Comparison of ENCODE assay signal across 1 cellular context in the genomic region with DNA sequence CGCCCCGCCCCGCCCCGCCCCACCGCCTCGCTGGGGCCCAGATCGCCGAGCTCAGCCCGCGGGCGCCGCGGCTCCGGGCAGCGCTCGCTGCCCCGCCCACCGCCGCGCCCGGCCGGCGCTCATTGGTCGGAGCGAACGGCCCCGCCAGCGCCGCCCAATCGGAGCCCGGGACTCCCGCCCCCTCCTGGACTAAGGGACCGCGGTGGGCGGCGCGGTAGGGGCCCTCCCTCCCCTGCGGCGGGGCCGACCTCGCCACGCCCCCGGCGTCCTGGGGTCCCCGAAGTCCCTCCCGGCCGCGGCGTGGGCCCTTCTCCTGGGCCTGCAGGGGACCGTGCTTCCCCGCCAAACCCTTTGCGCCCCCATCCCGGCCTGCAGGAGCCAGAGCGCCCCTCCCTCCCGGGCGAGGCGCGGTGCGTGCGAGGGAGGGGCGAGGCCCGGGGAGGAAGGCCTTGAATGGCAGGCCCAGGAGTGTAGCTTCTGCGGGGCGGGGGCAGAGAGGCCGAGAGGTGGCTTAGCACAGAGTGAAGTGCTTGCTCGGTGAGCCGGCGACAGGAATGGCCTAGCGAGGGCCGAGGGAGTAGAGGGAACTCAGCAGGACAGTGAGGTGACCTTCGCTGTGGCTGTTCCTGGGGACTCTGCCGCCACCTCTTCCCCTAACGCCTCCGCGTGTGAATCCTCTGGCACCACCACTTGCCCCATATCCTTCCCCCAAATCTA.
TF ChIP-seq lines count a peak whose summit lies in the region.

A gene (minus strand): TSS at position 51 of the 717 bp plus-strand sequence. CDS start 7,366 bp downstream, outside the sequence.

TF ChIP-seq in HepG2, 621 proteins besides CTCF, POLR2A, EP300 and RAD21 (continued from another document and continues in another):
- no peak for TF ChIP-seq TCF7L2 (IDR thresholded peaks at IDR 0.05; ENCODE audit: low read depth, low read length)
- TF ChIP-seq MAF1 (CRISPR knock-in tag; IDR thresholded peaks at IDR 0.05; ENCODE audit: borderline replicate concordance), result no peak; the same call in 1 of the 2 replicates
- peak; percentile 66; the same call in 1 of the 2 replicates for TF ChIP-seq HIVEP1 (CRISPR knock-in tag; IDR thresholded peaks at IDR 0.05)
- TF ChIP-seq ZNF737 (CRISPR knock-in tag; IDR thresholded peaks at IDR 0.05; ENCODE audit: borderline replicate concordance), result no peak
- TF ChIP-seq, protein P1, sequence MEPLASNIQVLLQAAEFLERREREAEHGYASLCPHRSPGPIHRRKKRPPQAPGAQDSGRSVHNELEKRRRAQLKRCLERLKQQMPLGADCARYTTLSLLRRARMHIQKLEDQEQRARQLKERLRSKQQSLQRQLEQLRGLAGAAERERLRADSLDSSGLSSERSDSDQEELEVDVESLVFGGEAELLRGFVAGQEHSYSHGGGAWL (CRISPR knock-in tag; IDR thresholded peaks at IDR 0.05), result peak; percentile 81
- TF ChIP-seq, protein P2, sequence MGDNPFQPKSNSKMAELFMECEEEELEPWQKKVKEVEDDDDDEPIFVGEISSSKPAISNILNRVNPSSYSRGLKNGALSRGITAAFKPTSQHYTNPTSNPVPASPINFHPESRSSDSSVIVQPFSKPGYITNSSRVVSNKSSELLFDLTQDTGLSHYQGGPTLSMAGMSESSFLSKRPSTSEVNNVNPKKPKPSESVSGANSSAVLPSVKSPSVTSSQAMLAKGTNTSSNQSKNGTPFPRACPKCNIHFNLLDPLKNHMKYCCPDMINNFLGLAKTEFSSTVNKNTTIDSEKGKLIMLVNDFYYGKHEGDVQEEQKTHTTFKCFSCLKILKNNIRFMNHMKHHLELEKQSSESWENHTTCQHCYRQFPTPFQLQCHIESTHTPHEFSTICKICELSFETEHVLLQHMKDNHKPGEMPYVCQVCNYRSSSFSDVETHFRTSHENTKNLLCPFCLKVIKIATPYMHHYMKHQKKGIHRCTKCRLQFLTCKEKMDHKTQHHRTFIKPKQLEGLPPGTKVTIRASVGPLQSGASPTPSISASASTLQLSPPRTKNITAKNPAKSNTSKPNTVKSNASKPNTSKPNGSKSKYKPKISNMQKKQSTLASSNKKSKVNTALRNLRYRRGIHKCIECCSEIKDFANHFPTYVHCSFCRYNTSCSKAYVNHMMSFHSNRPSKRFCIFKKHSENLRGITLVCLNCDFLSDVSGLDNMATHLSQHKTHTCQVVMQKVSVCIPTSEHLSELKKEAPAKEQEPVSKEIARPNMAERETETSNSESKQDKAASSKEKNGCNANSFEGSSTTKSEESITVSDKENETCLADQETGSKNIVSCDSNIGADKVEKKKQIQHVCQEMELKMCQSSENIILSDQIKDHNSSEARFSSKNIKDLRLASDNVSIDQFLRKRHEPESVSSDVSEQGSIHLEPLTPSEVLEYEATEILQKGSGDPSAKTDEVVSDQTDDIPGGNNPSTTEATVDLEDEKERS (CRISPR knock-in tag; IDR thresholded peaks at IDR 0.05), result no peak
- TF ChIP-seq AHR (CRISPR knock-in tag; IDR thresholded peaks at IDR 0.05), result peak; percentile 48; the same call in 1 of the 2 replicates
- no peak; the same call in 1 of the 2 replicates for TF ChIP-seq ERF (CRISPR knock-in tag; IDR thresholded peaks at IDR 0.05)
- peak; percentile 31; the same call in 1 of the 2 replicates for TF ChIP-seq ZNF619 (CRISPR knock-in tag; IDR thresholded peaks at IDR 0.05)
- TF ChIP-seq DMAP1 (CRISPR knock-in tag; IDR thresholded peaks at IDR 0.05), result peak; percentile 65
- TF ChIP-seq KLF15 (CRISPR knock-in tag; IDR thresholded peaks at IDR 0.05; ENCODE audit: borderline replicate concordance), result no peak
- no peak for TF ChIP-seq MZF1 (CRISPR knock-in tag; IDR thresholded peaks at IDR 0.05; ENCODE audit: borderline replicate concordance)
- TF ChIP-seq SALL2 (CRISPR knock-in tag; IDR thresholded peaks at IDR 0.05), result peak; percentile 40; the same call in 1 of the 2 replicates
- no peak for TF ChIP-seq ZKSCAN1 (IDR thresholded peaks at IDR 0.05; ENCODE audit: low read length)
- TF ChIP-seq ZNF550 (CRISPR knock-in tag; IDR thresholded peaks at IDR 0.05; ENCODE audit: borderline replicate concordance), result no peak
- TF ChIP-seq NFE2L2 (IDR thresholded peaks at IDR 0.05; ENCODE audit: low read length), result no peak
- TF ChIP-seq MAFF (IDR thresholded peaks at IDR 0.05; ENCODE audit: low read depth, low read length), result no peak
- TF ChIP-seq, protein P3, sequence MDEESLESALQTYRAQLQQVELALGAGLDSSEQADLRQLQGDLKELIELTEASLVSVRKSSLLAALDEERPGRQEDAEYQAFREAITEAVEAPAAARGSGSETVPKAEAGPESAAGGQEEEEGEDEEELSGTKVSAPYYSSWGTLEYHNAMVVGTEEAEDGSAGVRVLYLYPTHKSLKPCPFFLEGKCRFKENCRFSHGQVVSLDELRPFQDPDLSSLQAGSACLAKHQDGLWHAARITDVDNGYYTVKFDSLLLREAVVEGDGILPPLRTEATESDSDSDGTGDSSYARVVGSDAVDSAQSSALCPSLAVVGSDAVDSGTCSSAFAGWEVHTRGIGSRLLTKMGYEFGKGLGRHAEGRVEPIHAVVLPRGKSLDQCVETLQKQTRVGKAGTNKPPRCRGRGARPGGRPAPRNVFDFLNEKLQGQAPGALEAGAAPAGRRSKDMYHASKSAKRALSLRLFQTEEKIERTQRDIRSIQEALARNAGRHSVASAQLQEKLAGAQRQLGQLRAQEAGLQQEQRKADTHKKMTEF (CRISPR knock-in tag; IDR thresholded peaks at IDR 0.05), result peak; percentile 70; the same call in 1 of the 2 replicates
- TF ChIP-seq CBX2 (IDR thresholded peaks at IDR 0.05; ENCODE audit: low read depth, low read length), result no peak
- no peak for TF ChIP-seq CBX2 (CRISPR knock-in tag; IDR thresholded peaks at IDR 0.05; ENCODE audit: low read depth)
- TF ChIP-seq ZFP41 (CRISPR knock-in tag; IDR thresholded peaks at IDR 0.05; ENCODE audit: borderline replicate concordance), result 0 out of 2 replicates have a peak, but pooled peaks have one; percentile 30
- TF ChIP-seq BCL6 (CRISPR knock-in tag; IDR thresholded peaks at IDR 0.05), result no peak
- no peak for TF ChIP-seq ZKSCAN8 (CRISPR knock-in tag; IDR thresholded peaks at IDR 0.05; ENCODE audit: borderline replicate concordance)
- TF ChIP-seq, protein P4, sequence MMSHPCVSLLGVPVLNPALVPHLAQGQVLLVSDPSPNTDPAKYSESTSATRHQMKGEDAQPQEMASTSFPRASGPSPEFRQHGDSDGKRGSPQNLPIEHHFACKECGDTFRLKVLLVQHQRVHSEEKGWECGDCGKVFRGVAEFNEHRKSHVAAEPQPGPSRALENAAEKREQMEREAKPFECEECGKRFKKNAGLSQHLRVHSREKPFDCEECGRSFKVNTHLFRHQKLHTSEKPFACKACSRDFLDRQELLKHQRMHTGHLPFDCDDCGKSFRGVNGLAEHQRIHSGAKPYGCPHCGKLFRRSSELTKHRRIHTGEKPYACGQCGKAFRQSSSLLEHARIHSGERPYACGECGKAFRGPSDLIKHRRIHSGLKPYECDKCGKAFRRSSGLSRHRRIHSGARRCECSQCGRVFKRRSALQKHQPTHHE (CRISPR knock-in tag; IDR thresholded peaks at IDR 0.05; ENCODE audit: borderline replicate concordance), result no peak
- TF ChIP-seq, protein P5, sequence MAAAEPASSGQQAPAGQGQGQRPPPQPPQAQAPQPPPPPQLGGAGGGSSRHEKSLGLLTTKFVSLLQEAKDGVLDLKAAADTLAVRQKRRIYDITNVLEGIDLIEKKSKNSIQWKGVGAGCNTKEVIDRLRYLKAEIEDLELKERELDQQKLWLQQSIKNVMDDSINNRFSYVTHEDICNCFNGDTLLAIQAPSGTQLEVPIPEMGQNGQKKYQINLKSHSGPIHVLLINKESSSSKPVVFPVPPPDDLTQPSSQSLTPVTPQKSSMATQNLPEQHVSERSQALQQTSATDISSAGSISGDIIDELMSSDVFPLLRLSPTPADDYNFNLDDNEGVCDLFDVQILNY (CRISPR knock-in tag; conservative IDR thresholded peaks at IDR 0.05), result no peak
- peak; percentile 70; the same call in 1 of the 2 replicates for TF ChIP-seq RBFOX2 (IDR thresholded peaks at IDR 0.05; ENCODE audit: low read depth, low read length)
- no peak for TF ChIP-seq ZNF672 (CRISPR knock-in tag; IDR thresholded peaks at IDR 0.05)
- TF ChIP-seq, protein P6, sequence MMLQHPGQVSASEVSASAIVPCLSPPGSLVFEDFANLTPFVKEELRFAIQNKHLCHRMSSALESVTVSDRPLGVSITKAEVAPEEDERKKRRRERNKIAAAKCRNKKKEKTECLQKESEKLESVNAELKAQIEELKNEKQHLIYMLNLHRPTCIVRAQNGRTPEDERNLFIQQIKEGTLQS (CRISPR knock-in tag; IDR thresholded peaks at IDR 0.05), result no peak
- no peak for TF ChIP-seq PAWR (CRISPR knock-in tag; IDR thresholded peaks at IDR 0.05; ENCODE audit: borderline replicate concordance)
- TF ChIP-seq, protein P7, sequence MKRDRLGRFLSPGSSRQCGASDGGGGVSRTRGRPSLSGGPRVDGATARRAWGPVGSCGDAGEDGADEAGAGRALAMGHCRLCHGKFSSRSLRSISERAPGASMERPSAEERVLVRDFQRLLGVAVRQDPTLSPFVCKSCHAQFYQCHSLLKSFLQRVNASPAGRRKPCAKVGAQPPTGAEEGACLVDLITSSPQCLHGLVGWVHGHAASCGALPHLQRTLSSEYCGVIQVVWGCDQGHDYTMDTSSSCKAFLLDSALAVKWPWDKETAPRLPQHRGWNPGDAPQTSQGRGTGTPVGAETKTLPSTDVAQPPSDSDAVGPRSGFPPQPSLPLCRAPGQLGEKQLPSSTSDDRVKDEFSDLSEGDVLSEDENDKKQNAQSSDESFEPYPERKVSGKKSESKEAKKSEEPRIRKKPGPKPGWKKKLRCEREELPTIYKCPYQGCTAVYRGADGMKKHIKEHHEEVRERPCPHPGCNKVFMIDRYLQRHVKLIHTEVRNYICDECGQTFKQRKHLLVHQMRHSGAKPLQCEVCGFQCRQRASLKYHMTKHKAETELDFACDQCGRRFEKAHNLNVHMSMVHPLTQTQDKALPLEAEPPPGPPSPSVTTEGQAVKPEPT (CRISPR knock-in tag; IDR thresholded peaks at IDR 0.05; ENCODE audit: low read depth), result no peak
- no peak for TF ChIP-seq ZNF557 (CRISPR knock-in tag; IDR thresholded peaks at IDR 0.05)
- TF ChIP-seq ZNF878 (CRISPR knock-in tag; IDR thresholded peaks at IDR 0.05), result no peak
- TF ChIP-seq, protein P8, sequence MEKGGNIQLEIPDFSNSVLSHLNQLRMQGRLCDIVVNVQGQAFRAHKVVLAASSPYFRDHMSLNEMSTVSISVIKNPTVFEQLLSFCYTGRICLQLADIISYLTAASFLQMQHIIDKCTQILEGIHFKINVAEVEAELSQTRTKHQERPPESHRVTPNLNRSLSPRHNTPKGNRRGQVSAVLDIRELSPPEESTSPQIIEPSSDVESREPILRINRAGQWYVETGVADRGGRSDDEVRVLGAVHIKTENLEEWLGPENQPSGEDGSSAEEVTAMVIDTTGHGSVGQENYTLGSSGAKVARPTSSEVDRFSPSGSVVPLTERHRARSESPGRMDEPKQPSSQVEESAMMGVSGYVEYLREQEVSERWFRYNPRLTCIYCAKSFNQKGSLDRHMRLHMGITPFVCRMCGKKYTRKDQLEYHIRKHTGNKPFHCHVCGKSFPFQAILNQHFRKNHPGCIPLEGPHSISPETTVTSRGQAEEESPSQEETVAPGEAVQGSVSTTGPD (CRISPR knock-in tag; IDR thresholded peaks at IDR 0.05), result no peak
- no peak; the same call in 1 of the 2 replicates for TF ChIP-seq SMAD1 (CRISPR knock-in tag; IDR thresholded peaks at IDR 0.05; ENCODE audit: borderline replicate concordance, low read depth)
- no peak for TF ChIP-seq ZSCAN29 (CRISPR knock-in tag; conservative IDR thresholded peaks at IDR 0.05)
- no peak for TF ChIP-seq MED13 (CRISPR knock-in tag; IDR thresholded peaks at IDR 0.05)
- no peak for TF ChIP-seq PHF20 (CRISPR knock-in tag; IDR thresholded peaks at IDR 0.05)
- no peak for TF ChIP-seq ZNF329 (CRISPR knock-in tag; IDR thresholded peaks at IDR 0.05; ENCODE audit: low read depth)
- TF ChIP-seq ZNF83 (CRISPR knock-in tag; IDR thresholded peaks at IDR 0.05; ENCODE audit: borderline replicate concordance), result no peak
- TF ChIP-seq ZNF564 (CRISPR knock-in tag; IDR thresholded peaks at IDR 0.05), result no peak
- TF ChIP-seq ZNF33A (CRISPR knock-in tag; IDR thresholded peaks at IDR 0.05; ENCODE audit: borderline replicate concordance), result no peak
- peak; percentile 37; the same call in 1 of the 2 replicates for TF ChIP-seq POLR2G (IDR thresholded peaks at IDR 0.05; ENCODE audit: low read depth, low read length)
- TF ChIP-seq ZNF841 (CRISPR knock-in tag; IDR thresholded peaks at IDR 0.05; ENCODE audit: borderline replicate concordance), result no peak; the same call in 1 of the 2 replicates
- TF ChIP-seq, protein P9, sequence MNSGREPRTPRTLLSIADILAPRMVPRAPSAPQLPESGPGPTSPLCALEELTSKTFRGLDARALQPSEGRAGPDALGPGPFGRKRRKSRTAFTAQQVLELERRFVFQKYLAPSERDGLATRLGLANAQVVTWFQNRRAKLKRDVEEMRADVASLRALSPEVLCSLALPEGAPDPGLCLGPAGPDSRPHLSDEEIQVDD (CRISPR knock-in tag; IDR thresholded peaks at IDR 0.05; ENCODE audit: borderline replicate concordance), result no peak
- TF ChIP-seq ZSCAN22 (CRISPR knock-in tag; IDR thresholded peaks at IDR 0.05), result no peak
- TF ChIP-seq ZFP90 (CRISPR knock-in tag; IDR thresholded peaks at IDR 0.05; ENCODE audit: borderline replicate concordance), result no peak
- TF ChIP-seq, protein P10, sequence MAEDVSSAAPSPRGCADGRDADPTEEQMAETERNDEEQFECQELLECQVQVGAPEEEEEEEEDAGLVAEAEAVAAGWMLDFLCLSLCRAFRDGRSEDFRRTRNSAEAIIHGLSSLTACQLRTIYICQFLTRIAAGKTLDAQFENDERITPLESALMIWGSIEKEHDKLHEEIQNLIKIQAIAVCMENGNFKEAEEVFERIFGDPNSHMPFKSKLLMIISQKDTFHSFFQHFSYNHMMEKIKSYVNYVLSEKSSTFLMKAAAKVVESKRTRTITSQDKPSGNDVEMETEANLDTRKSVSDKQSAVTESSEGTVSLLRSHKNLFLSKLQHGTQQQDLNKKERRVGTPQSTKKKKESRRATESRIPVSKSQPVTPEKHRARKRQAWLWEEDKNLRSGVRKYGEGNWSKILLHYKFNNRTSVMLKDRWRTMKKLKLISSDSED (CRISPR knock-in tag; IDR thresholded peaks at IDR 0.05), result 0 out of 2 replicates have a peak, but pooled peaks have one; percentile 52
- TF ChIP-seq, protein P11, sequence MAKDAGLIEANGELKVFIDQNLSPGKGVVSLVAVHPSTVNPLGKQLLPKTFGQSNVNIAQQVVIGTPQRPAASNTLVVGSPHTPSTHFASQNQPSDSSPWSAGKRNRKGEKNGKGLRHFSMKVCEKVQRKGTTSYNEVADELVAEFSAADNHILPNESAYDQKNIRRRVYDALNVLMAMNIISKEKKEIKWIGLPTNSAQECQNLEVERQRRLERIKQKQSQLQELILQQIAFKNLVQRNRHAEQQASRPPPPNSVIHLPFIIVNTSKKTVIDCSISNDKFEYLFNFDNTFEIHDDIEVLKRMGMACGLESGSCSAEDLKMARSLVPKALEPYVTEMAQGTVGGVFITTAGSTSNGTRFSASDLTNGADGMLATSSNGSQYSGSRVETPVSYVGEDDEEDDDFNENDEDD (CRISPR knock-in tag; IDR thresholded peaks at IDR 0.05; ENCODE audit: borderline replicate concordance), result peak; percentile 33; the same call in 1 of the 2 replicates
- no peak for TF ChIP-seq EED (CRISPR knock-in tag; IDR thresholded peaks at IDR 0.05)
- no peak for TF ChIP-seq ZC3H4 (CRISPR knock-in tag; IDR thresholded peaks at IDR 0.05; ENCODE audit: borderline replicate concordance)
